ENCODE assay signal across 1 cellular context in the genomic region with DNA sequence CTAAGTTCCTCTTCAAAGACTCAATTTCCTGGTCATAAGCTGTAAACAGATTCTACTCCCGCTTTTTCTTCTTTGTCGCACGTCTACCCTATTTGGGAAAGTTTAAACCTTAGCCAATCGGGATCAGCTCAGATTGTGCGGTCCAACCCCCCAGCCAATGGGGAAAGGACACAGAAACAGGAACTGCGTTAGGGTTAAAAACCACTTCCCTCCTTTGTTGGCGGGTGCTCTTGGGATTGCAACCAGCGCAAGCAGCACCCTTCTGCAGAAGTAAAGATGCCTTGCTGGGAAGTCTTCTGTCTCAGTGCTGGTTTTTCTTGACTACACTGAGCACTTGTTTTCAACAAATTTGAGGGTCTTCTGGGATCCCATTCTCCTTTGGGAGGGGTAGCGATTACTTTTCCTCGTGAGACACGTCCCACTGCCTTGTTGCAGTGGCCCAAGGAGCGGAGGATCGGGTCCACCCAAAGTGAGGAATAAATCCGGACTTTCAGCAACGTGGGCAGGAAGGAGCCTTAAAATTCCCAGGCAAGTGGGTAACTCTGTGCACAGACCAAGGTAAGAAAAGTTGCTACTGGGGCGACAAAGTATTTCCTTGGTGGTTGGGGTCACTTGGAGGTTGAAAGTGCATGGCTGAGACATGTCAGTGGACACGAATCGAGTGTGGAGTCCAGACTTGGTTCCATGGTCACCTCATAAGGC.
TF ChIP-seq lines count a peak whose summit lies in the region.

No MANE protein-coding gene starts in this region.

TF ChIP-seq in K562, 482 proteins besides CTCF, POLR2A, EP300 and RAD21 (continues in another document):
- TF ChIP-seq PHF20 (IDR thresholded peaks at IDR 0.05; ENCODE audit: partially characterized antibody) (no peak), XRCC5 (IDR thresholded peaks at IDR 0.05; ENCODE audit: low read depth, low read length) (no peak), CREB1 (IDR thresholded peaks at IDR 0.05) (no peak), CREB1 (CRISPR knock-in tag; IDR thresholded peaks at IDR 0.05) (no peak), SIRT6 (IDR thresholded peaks at IDR 0.05; ENCODE audit: low read depth, low read length) (no peak), SPI1 (IDR thresholded peaks at IDR 0.05; ENCODE audit: borderline replicate concordance, low read depth, low read length) (peak; percentile 89), CHD2 (IDR thresholded peaks at IDR 0.05; ENCODE audit: low read depth, low read length) (no peak), SNRNP70 (optimal IDR thresholded peaks at IDR 0.05; ENCODE audit: low read depth, low read length) (no peak), ZNF212 (CRISPR knock-in tag; IDR thresholded peaks at IDR 0.05) (no peak), SAP30 (IDR thresholded peaks at IDR 0.05; ENCODE audit: borderline replicate concordance, insufficient read depth, low read depth, low read length, poor library complexity, severe bottlenecking) (no peak), ZNF134 (CRISPR knock-in tag; conservative IDR thresholded peaks at IDR 0.05) (no peak), ZNF324 (CRISPR knock-in tag; IDR thresholded peaks at IDR 0.05) (no peak), THRAP3 (IDR thresholded peaks at IDR 0.05; ENCODE audit: borderline replicate concordance) (no peak), ZSCAN29 (IDR thresholded peaks at IDR 0.05) (no peak), CBX5 (IDR thresholded peaks at IDR 0.05; ENCODE audit: borderline replicate concordance, low read depth) (peak; percentile 99), HMG20B (CRISPR knock-in tag; IDR thresholded peaks at IDR 0.05) (no peak), PHF8 (IDR thresholded peaks at IDR 0.05; ENCODE audit: borderline replicate concordance, low read length) (no peak), TRIM28 (IDR thresholded peaks at IDR 0.05) (peak; percentile 98), TBP (optimal IDR thresholded peaks at IDR 0.05; ENCODE audit: low read depth, low read length) (no peak), ZNF586 (CRISPR knock-in tag; conservative IDR thresholded peaks at IDR 0.05) (no peak), HNRNPH1 (optimal IDR thresholded peaks at IDR 0.05; ENCODE audit: low read depth, low read length) (no peak), ASH1L (IDR thresholded peaks at IDR 0.05; ENCODE audit: borderline replicate concordance, low read depth, partially characterized antibody) (no peak), ZNF217 (CRISPR knock-in tag; IDR thresholded peaks at IDR 0.05) (no peak), NELFE (IDR thresholded peaks at IDR 0.05; ENCODE audit: insufficient read depth, insufficient read length) (no peak), ARNT (IDR thresholded peaks at IDR 0.05) (peak in 1 of 2 experiments; percentile 81; a peak in 1 of 4 replicates), NFIX (CRISPR knock-in tag; IDR thresholded peaks at IDR 0.05; ENCODE audit: low read depth) (no peak), ZC3H11A (IDR thresholded peaks at IDR 0.05; ENCODE audit: low read depth, low read length) (no peak), RBM14 (IDR thresholded peaks at IDR 0.05; ENCODE audit: borderline replicate concordance, insufficient read depth, low read depth, low read length) (no peak), KLF13 (tag; IDR thresholded peaks at IDR 0.05; ENCODE audit: borderline replicate concordance, low read depth) (no peak)
- TF ChIP-seq, protein P1, sequence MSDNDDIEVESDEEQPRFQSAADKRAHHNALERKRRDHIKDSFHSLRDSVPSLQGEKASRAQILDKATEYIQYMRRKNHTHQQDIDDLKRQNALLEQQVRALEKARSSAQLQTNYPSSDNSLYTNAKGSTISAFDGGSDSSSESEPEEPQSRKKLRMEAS (CRISPR knock-in tag; IDR thresholded peaks at IDR 0.05), result no peak
- TF ChIP-seq, protein P2, sequence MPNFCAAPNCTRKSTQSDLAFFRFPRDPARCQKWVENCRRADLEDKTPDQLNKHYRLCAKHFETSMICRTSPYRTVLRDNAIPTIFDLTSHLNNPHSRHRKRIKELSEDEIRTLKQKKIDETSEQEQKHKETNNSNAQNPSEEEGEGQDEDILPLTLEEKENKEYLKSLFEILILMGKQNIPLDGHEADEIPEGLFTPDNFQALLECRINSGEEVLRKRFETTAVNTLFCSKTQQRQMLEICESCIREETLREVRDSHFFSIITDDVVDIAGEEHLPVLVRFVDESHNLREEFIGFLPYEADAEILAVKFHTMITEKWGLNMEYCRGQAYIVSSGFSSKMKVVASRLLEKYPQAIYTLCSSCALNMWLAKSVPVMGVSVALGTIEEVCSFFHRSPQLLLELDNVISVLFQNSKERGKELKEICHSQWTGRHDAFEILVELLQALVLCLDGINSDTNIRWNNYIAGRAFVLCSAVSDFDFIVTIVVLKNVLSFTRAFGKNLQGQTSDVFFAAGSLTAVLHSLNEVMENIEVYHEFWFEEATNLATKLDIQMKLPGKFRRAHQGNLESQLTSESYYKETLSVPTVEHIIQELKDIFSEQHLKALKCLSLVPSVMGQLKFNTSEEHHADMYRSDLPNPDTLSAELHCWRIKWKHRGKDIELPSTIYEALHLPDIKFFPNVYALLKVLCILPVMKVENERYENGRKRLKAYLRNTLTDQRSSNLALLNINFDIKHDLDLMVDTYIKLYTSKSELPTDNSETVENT (CRISPR knock-in tag; IDR thresholded peaks at IDR 0.05), result no peak
- TF ChIP-seq, protein P3, sequence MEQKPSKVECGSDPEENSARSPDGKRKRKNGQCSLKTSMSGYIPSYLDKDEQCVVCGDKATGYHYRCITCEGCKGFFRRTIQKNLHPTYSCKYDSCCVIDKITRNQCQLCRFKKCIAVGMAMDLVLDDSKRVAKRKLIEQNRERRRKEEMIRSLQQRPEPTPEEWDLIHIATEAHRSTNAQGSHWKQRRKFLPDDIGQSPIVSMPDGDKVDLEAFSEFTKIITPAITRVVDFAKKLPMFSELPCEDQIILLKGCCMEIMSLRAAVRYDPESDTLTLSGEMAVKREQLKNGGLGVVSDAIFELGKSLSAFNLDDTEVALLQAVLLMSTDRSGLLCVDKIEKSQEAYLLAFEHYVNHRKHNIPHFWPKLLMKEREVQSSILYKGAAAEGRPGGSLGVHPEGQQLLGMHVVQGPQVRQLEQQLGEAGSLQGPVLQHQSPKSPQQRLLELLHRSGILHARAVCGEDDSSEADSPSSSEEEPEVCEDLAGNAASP (IDR thresholded peaks at IDR 0.05), result no peak
- TF ChIP-seq, protein P4, sequence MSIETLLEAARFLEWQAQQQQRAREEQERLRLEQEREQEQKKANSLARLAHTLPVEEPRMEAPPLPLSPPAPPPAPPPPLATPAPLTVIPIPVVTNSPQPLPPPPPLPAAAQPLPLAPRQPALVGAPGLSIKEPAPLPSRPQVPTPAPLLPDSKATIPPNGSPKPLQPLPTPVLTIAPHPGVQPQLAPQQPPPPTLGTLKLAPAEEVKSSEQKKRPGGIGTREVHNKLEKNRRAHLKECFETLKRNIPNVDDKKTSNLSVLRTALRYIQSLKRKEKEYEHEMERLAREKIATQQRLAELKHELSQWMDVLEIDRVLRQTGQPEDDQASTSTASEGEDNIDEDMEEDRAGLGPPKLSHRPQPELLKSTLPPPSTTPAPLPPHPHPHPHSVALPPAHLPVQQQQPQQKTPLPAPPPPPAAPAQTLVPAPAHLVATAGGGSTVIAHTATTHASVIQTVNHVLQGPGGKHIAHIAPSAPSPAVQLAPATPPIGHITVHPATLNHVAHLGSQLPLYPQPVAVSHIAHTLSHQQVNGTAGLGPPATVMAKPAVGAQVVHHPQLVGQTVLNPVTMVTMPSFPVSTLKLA (conservative IDR thresholded peaks at IDR 0.05), result no peak
- TF ChIP-seq, protein P5, sequence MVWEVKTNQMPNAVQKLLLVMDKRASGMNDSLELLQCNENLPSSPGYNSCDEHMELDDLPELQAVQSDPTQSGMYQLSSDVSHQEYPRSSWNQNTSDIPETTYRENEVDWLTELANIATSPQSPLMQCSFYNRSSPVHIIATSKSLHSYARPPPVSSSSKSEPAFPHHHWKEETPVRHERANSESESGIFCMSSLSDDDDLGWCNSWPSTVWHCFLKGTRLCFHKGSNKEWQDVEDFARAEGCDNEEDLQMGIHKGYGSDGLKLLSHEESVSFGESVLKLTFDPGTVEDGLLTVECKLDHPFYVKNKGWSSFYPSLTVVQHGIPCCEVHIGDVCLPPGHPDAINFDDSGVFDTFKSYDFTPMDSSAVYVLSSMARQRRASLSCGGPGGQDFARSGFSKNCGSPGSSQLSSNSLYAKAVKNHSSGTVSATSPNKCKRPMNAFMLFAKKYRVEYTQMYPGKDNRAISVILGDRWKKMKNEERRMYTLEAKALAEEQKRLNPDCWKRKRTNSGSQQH (CRISPR knock-in tag; IDR thresholded peaks at IDR 0.05), result no peak
- TF ChIP-seq, protein P6, sequence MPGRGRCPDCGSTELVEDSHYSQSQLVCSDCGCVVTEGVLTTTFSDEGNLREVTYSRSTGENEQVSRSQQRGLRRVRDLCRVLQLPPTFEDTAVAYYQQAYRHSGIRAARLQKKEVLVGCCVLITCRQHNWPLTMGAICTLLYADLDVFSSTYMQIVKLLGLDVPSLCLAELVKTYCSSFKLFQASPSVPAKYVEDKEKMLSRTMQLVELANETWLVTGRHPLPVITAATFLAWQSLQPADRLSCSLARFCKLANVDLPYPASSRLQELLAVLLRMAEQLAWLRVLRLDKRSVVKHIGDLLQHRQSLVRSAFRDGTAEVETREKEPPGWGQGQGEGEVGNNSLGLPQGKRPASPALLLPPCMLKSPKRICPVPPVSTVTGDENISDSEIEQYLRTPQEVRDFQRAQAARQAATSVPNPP (IDR thresholded peaks at IDR 0.05; ENCODE audit: borderline replicate concordance, insufficient read depth, insufficient read length), result no peak
- TF ChIP-seq, protein P7, sequence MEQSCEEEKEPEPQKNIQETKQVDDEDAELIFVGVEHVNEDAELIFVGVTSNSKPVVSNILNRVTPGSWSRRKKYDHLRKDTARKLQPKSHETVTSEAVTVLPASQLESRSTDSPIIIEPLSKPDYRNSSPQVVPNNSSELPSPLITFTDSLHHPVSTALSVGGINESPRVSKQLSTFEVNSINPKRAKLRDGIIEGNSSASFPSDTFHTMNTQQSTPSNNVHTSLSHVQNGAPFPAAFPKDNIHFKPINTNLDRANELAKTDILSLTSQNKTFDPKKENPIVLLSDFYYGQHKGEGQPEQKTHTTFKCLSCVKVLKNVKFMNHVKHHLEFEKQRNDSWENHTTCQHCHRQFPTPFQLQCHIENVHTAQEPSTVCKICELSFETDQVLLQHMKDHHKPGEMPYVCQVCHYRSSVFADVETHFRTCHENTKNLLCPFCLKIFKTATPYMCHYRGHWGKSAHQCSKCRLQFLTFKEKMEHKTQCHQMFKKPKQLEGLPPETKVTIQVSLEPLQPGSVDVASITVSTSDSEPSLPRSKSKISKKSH (CRISPR knock-in tag; IDR thresholded peaks at IDR 0.05), result peak; percentile 26; the same call in 1 of the 2 replicates
- TF ChIP-seq, protein P8, sequence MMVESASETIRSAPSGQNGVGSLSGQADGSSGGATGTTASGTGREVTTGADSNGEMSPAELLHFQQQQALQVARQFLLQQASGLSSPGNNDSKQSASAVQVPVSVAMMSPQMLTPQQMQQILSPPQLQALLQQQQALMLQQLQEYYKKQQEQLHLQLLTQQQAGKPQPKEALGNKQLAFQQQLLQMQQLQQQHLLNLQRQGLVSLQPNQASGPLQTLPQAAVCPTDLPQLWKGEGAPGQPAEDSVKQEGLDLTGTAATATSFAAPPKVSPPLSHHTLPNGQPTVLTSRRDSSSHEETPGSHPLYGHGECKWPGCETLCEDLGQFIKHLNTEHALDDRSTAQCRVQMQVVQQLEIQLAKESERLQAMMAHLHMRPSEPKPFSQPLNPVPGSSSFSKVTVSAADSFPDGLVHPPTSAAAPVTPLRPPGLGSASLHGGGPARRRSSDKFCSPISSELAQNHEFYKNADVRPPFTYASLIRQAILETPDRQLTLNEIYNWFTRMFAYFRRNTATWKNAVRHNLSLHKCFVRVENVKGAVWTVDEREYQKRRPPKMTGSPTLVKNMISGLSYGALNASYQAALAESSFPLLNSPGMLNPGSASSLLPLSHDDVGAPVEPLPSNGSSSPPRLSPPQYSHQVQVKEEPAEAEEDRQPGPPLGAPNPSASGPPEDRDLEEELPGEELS (CRISPR knock-in tag; IDR thresholded peaks at IDR 0.05; ENCODE audit: borderline replicate concordance), result no peak
- TF ChIP-seq, protein P9, sequence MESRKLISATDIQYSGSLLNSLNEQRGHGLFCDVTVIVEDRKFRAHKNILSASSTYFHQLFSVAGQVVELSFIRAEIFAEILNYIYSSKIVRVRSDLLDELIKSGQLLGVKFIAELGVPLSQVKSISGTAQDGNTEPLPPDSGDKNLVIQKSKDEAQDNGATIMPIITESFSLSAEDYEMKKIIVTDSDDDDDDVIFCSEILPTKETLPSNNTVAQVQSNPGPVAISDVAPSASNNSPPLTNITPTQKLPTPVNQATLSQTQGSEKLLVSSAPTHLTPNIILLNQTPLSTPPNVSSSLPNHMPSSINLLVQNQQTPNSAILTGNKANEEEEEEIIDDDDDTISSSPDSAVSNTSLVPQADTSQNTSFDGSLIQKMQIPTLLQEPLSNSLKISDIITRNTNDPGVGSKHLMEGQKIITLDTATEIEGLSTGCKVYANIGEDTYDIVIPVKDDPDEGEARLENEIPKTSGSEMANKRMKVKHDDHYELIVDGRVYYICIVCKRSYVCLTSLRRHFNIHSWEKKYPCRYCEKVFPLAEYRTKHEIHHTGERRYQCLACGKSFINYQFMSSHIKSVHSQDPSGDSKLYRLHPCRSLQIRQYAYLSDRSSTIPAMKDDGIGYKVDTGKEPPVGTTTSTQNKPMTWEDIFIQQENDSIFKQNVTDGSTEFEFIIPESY (CRISPR knock-in tag; IDR thresholded peaks at IDR 0.05), result peak; percentile 98
- TF ChIP-seq, protein P10, sequence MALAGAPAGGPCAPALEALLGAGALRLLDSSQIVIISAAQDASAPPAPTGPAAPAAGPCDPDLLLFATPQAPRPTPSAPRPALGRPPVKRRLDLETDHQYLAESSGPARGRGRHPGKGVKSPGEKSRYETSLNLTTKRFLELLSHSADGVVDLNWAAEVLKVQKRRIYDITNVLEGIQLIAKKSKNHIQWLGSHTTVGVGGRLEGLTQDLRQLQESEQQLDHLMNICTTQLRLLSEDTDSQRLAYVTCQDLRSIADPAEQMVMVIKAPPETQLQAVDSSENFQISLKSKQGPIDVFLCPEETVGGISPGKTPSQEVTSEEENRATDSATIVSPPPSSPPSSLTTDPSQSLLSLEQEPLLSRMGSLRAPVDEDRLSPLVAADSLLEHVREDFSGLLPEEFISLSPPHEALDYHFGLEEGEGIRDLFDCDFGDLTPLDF (CRISPR knock-in tag; IDR thresholded peaks at IDR 0.05), result no peak
- TF ChIP-seq, protein P11, sequence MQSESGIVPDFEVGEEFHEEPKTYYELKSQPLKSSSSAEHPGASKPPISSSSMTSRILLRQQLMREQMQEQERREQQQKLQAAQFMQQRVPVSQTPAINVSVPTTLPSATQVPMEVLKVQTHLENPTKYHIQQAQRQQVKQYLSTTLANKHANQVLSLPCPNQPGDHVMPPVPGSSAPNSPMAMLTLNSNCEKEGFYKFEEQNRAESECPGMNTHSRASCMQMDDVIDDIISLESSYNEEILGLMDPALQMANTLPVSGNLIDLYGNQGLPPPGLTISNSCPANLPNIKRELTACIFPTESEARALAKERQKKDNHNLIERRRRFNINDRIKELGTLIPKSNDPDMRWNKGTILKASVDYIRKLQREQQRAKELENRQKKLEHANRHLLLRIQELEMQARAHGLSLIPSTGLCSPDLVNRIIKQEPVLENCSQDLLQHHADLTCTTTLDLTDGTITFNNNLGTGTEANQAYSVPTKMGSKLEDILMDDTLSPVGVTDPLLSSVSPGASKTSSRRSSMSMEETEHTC (IDR thresholded peaks at IDR 0.05), result no peak
- TF ChIP-seq, protein P12, sequence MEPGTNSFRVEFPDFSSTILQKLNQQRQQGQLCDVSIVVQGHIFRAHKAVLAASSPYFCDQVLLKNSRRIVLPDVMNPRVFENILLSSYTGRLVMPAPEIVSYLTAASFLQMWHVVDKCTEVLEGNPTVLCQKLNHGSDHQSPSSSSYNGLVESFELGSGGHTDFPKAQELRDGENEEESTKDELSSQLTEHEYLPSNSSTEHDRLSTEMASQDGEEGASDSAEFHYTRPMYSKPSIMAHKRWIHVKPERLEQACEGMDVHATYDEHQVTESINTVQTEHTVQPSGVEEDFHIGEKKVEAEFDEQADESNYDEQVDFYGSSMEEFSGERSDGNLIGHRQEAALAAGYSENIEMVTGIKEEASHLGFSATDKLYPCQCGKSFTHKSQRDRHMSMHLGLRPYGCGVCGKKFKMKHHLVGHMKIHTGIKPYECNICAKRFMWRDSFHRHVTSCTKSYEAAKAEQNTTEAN (CRISPR knock-in tag; IDR thresholded peaks at IDR 0.05), result no peak
